Comparison of ENCODE assay signal across 12 cellular contexts in genomic region chr17:72386619-72387237, GRCh38.
A peak's percentile ranks its signal among the peaks of the same experiment; 100 is the strongest.
DNase-seq lines count a peak whose midpoint lies in the region; ATAC-seq and TF ChIP-seq lines count a peak whose summit lies in the region.
"Had no signal": no experiment of that assay in that cellular context is flagged by ENCODE, and none has a peak within 500 bp of the region (broad histone marks: within the 10 kb centered on the region; RNA-seq: fewer than 3 reads in every experiment).

No MANE protein-coding gene starts in this region.

- no peak overlapping the region for H2AFZ ChIP-seq in osteoblast (ENCODE audit: low read length)
- H2AFZ ChIP-seq: parathyroid adenoma had no signal

- H4K20me1 ChIP-seq in osteoblast (ENCODE audit: insufficient read depth, low read length), result no peaks in the 10 kb centered on the region

- no peak overlapping the region for H3K4me2 ChIP-seq in osteoblast (ENCODE audit: insufficient read depth, low read length)

- no peaks in the 10 kb centered on the region for H3K27me3 ChIP-seq in osteoblast (ENCODE audit: insufficient read depth, low read length)
- H3K27me3 ChIP-seq: stomach had no signal

- H3K27ac ChIP-seq in SK-N-MC, result 0 out of 2 replicates have a peak overlapping the region, but pooled peaks have one; percentile 9
- peak overlapping the region; percentile 41 for H3K27ac ChIP-seq in osteoblast (ENCODE audit: low read depth, low read length)
- H3K27ac ChIP-seq: parathyroid adenoma had no signal

- no peak for ATAC-seq in omental fat pad (ENCODE audit: low FRiP score)
- ATAC-seq in GM18873 (IDR thresholded peaks at IDR 0.05; ENCODE audit: low FRiP score, unreplicated experiment), result no peak

- DNase-seq in Daoy (ENCODE audit: low read depth) (peak; percentile 39), NCI-H1436 (lab: John Stamatoyannopoulos, UW) (peak; percentile 60), SK-N-MC (ENCODE audit: low read depth, low spot score) (no peak), osteoblast (ENCODE audit: insufficient read length, low spot score, missing footprints) (peak; percentile 11), NCI-H526 treated with DMSO at 0.1 percent for 48 hours (lab: John Stamatoyannopoulos, UW) (no peak), omental fat pad (ENCODE audit: low spot score) (no peak), middle frontal gyrus (ENCODE audit: extremely low spot score, low spot score) (no peak)
- DNase-seq: dermis blood vessel endothelial cell; stimulated activated CD4-positive, alpha-beta T cell treated with anti-CD3 and anti-CD28 coated beads, Interleukin-4, amount 100 ng/mL, for 4 hours; stomach had no signal

- H3K79me2 ChIP-seq in osteoblast (ENCODE audit: insufficient read depth, low read length), result no peaks in the 10 kb centered on the region
- H3K79me2 ChIP-seq: parathyroid adenoma had no signal

- H3K4me3 ChIP-seq in SK-N-MC, result no peak overlapping the region
- no peak overlapping the region for H3K4me3 ChIP-seq in osteoblast (ENCODE audit: insufficient read depth, low read length)
- H3K4me3 ChIP-seq: stomach had no signal

- no peak for TF ChIP-seq CTCF in osteoblast (IDR thresholded peaks at IDR 0.05; ENCODE audit: extremely low read depth, low read depth, low read length)
- TF ChIP-seq CTCF in omental fat pad (IDR thresholded peaks at IDR 0.05), result no peak

- H3K36me3 ChIP-seq in SK-N-MC (ENCODE audit: insufficient read depth, low read length) (no peaks in the 10 kb centered on the region), osteoblast (ENCODE audit: insufficient read depth, low read length) (no peaks in the 10 kb centered on the region)
- H3K36me3 ChIP-seq: stomach had no signal

- no peak overlapping the region for H3K9ac ChIP-seq in SK-N-MC (ENCODE audit: insufficient read length)
- H3K9ac ChIP-seq: parathyroid adenoma had no signal

- H3K4me1 ChIP-seq in osteoblast (ENCODE audit: insufficient read depth, low read length), result peaks cover 45% of the 10 kb centered on the region

- H3K9me3 ChIP-seq in SK-N-MC (ENCODE audit: low read depth, low read length) (no peaks in the 10 kb centered on the region), osteoblast (ENCODE audit: low read depth, low read length) (no peaks in the 10 kb centered on the region)
- H3K9me3 ChIP-seq: stomach had no signal

Comparison
In these comparisons a context has a peak if more than half of its experiments do, and no peak if none do; other contexts are left out.
1. DNase-seq: peak in Daoy (single experiment), NCI-H1436 (single experiment) and osteoblast (single experiment); none in SK-N-MC (single experiment), NCI-H526 treated with DMSO at 0.1 percent for 48 hours (single experiment), omental fat pad (single experiment) and middle frontal gyrus (single experiment).